8 cellular contexts compared by ENCODE assay signal in genomic region chr5:98905857-98906688, GRCh38. TPM values are rescaled to one million over a fixed set of nuclear protein-coding genes. Genes with fewer than 3 reads are reported as not detected.
DNase-seq lines count a peak whose midpoint lies in the region; ATAC-seq and TF ChIP-seq lines count a peak whose summit lies in the region.

No MANE protein-coding gene starts in this region.

- H3K9me3 ChIP-seq in transverse colon = no peaks in the 10 kb centered on the region

- H3K36me3 Mint-ChIP-seq in Calu3 (ENCODE audit: insufficient read depth, unreplicated experiment) (peaks cover 48% of the 10 kb centered on the region), immature natural killer cell (peaks cover under 1 to 20% (median 8%) of the 10 kb centered on the region in 3 donors)
- H3K36me3 Mint-ChIP-seq in activated T-helper 2 cell treated with anti-CD3 and anti-CD28 coated beads, Interferon-gamma antibody, Interleukin-2, Interleukin-4, amounts not matched to agents 10 μg/mL and 5 μg/mL and 100 μg/mL, durations not matched to agents 14 hours and 24 hours and 36 hours (ENCODE audit: low read depth) = peaks cover 44% of the 10 kb centered on the region
- H3K36me3 Mint-ChIP-seq in activated naive CD4-positive, alpha-beta T cell treated with anti-CD3 and anti-CD28 coated beads, Interleukin-2, amount 10 ng/mL, durations not matched to agents 7 days and 5 days = peaks cover 24% of the 10 kb centered on the region

- ATAC-seq in GM19035 (IDR thresholded peaks at IDR 0.05; ENCODE audit: unreplicated experiment) = peak; percentile 75
- no peak for ATAC-seq in HG03280 (IDR thresholded peaks at IDR 0.05; ENCODE audit: unreplicated experiment)

- no peak for DNase-seq in Calu3
- peak; percentile 50 for DNase-seq in M059J (ENCODE audit: low read depth)
- DNase-seq in activated T-helper 2 cell treated with anti-CD3 and anti-CD28 coated beads, Interferon-gamma antibody, Interleukin-2, Interleukin-4, amounts not matched to agents 10 μg/mL and 5 μg/mL and 100 μg/mL, durations not matched to agents 14 hours and 24 hours and 36 hours (ENCODE audit: low spot score) = no peak
- peak; percentile 46 to 64 (median 54) for DNase-seq in immature natural killer cell
- DNase-seq in transverse colon = no peak
- no peak for DNase-seq in activated naive CD4-positive, alpha-beta T cell treated with anti-CD3 and anti-CD28 coated beads, Interleukin-2, amount 10 ng/mL, durations not matched to agents 7 days and 5 days

- in situ Hi-C loops in transverse colon (cut with MboI; ENCODE audit: low pct_ligation_motif_present in 1 of 4, low pct_unique_long_range_greater_than_20kb in 1 of 4, low sequenced_read_pairs in 3 of 4) = loop anchor here in 3 of 4 donors (5.0 to 10.0 kb wide), 3 partner anchors 126 to 149 kb away; no protein-coding TSS in a partner anchor

- no peak overlapping the region for H3K4me3 ChIP-seq in transverse colon

- H3K4me3 Mint-ChIP-seq in Calu3 (ENCODE audit: low read depth, unreplicated experiment) (peak overlapping the region; percentile 27), immature natural killer cell (no peak overlapping the region)
- H3K4me3 Mint-ChIP-seq in activated T-helper 2 cell treated with anti-CD3 and anti-CD28 coated beads, Interferon-gamma antibody, Interleukin-2, Interleukin-4, amounts not matched to agents 10 μg/mL and 5 μg/mL and 100 μg/mL, durations not matched to agents 14 hours and 24 hours and 36 hours (ENCODE audit: low read depth) = no peak overlapping the region
- no peak overlapping the region for H3K4me3 Mint-ChIP-seq in activated naive CD4-positive, alpha-beta T cell treated with anti-CD3 and anti-CD28 coated beads, Interleukin-2, amount 10 ng/mL, durations not matched to agents 7 days and 5 days

- no TSS peak for BruUV-seq in Calu3 (replicated peaks; lab: Mats Ljungman, UMichigan)

- TF ChIP-seq POLR2A in transverse colon (IDR thresholded peaks at IDR 0.05) = no peak

- TF ChIP-seq EP300 in transverse colon (IDR thresholded peaks at IDR 0.05; ENCODE audit: low read depth) = no peak

- H3K27me3 ChIP-seq in transverse colon = no peaks in the 10 kb centered on the region

- H3K4me1 Mint-ChIP-seq in Calu3 (ENCODE audit: low read depth, unreplicated experiment) = peaks cover 55% of the 10 kb centered on the region
- H3K4me1 Mint-ChIP-seq in activated T-helper 2 cell treated with anti-CD3 and anti-CD28 coated beads, Interferon-gamma antibody, Interleukin-2, Interleukin-4, amounts not matched to agents 10 μg/mL and 5 μg/mL and 100 μg/mL, durations not matched to agents 14 hours and 24 hours and 36 hours (ENCODE audit: low read depth) = peaks cover 43% of the 10 kb centered on the region
- peaks cover 33 to 57% of the 10 kb centered on the region in 2 donors for H3K4me1 Mint-ChIP-seq in immature natural killer cell
- peaks cover 18% of the 10 kb centered on the region for H3K4me1 Mint-ChIP-seq in activated naive CD4-positive, alpha-beta T cell treated with anti-CD3 and anti-CD28 coated beads, Interleukin-2, amount 10 ng/mL, durations not matched to agents 7 days and 5 days

- H3K27ac Mint-ChIP-seq in Calu3 (ENCODE audit: unreplicated experiment) (peak overlapping the region; percentile 76), immature natural killer cell (peak overlapping the region in 5 of 6 donors; percentile 29 to 62 (median 43))
- H3K27ac Mint-ChIP-seq in activated T-helper 2 cell treated with anti-CD3 and anti-CD28 coated beads, Interferon-gamma antibody, Interleukin-2, Interleukin-4, amounts not matched to agents 10 μg/mL and 5 μg/mL and 100 μg/mL, durations not matched to agents 14 hours and 24 hours and 36 hours = peak overlapping the region; percentile 43
- no peak overlapping the region for H3K27ac Mint-ChIP-seq in activated naive CD4-positive, alpha-beta T cell treated with anti-CD3 and anti-CD28 coated beads, Interleukin-2, amount 10 ng/mL, durations not matched to agents 7 days and 5 days

- intact Hi-C loops in Calu3 (cut with micrococcal nuclease; ENCODE audit: unreplicated experiment) (loop anchor here (1.0 to 2.0 kb wide), 4 partner anchors 15 to 154 kb away; no protein-coding TSS in a partner anchor), transverse colon (cut with DNase I; ENCODE audit: low total_unique reads) (loop anchor here (5.0 kb wide), 1 partner anchor 126 kb away; no protein-coding TSS in a partner anchor)
- intact Hi-C loops in activated T-helper 2 cell treated with anti-CD3 and anti-CD28 coated beads, Interferon-gamma antibody, Interleukin-2, Interleukin-4, amounts not matched to agents 10 μg/mL and 5 μg/mL and 100 μg/mL, durations not matched to agents 14 hours and 24 hours and 36 hours (cut with micrococcal nuclease) = loop anchor here (1.0 kb wide), 3 partner anchors 21 to 154 kb away; no protein-coding TSS in a partner anchor

- H3K36me3 ChIP-seq in transverse colon = peaks cover 0 to 28% (median 11%) of the 10 kb centered on the region in 4 donors

- H3K4me1 ChIP-seq in transverse colon = peaks cover 0 to 23% (median 3%) of the 10 kb centered on the region in 4 donors

- 63 to 65% methylated on average over 3 of the region's 3 CpGs for WGBS in transverse colon (ENCODE audit: low coverage in 1 of 2), 2 donors

- H3K27ac ChIP-seq in transverse colon = no peak overlapping the region

- no peaks in the 10 kb centered on the region for H3K9me3 Mint-ChIP-seq in Calu3 (ENCODE audit: low read depth, unreplicated experiment)
- no peaks in the 10 kb centered on the region for H3K9me3 Mint-ChIP-seq in activated T-helper 2 cell treated with anti-CD3 and anti-CD28 coated beads, Interferon-gamma antibody, Interleukin-2, Interleukin-4, amounts not matched to agents 10 μg/mL and 5 μg/mL and 100 μg/mL, durations not matched to agents 14 hours and 24 hours and 36 hours
- no peaks in the 10 kb centered on the region for H3K9me3 Mint-ChIP-seq in immature natural killer cell
- H3K9me3 Mint-ChIP-seq in activated naive CD4-positive, alpha-beta T cell treated with anti-CD3 and anti-CD28 coated beads, Interleukin-2, amount 10 ng/mL, durations not matched to agents 7 days and 5 days = no peaks in the 10 kb centered on the region

- TF ChIP-seq CTCF in Calu3 (IDR thresholded peaks at IDR 0.05; ENCODE audit: unreplicated experiment) (peak; percentile 72), transverse colon (IDR thresholded peaks at IDR 0.05) (peak; percentile 76 to 85 (median 79))

- H3K27me3 Mint-ChIP-seq in Calu3 (ENCODE audit: unreplicated experiment) = no peaks in the 10 kb centered on the region
- H3K27me3 Mint-ChIP-seq in activated T-helper 2 cell treated with anti-CD3 and anti-CD28 coated beads, Interferon-gamma antibody, Interleukin-2, Interleukin-4, amounts not matched to agents 10 μg/mL and 5 μg/mL and 100 μg/mL, durations not matched to agents 14 hours and 24 hours and 36 hours (ENCODE audit: low read depth) = no peaks in the 10 kb centered on the region
- peaks cover 2 to 5% (median 4%) of the 10 kb centered on the region in 3 donors for H3K27me3 Mint-ChIP-seq in immature natural killer cell (ENCODE audit: low read depth in 3 of 3)
- no peaks in the 10 kb centered on the region for H3K27me3 Mint-ChIP-seq in activated naive CD4-positive, alpha-beta T cell treated with anti-CD3 and anti-CD28 coated beads, Interleukin-2, amount 10 ng/mL, durations not matched to agents 7 days and 5 days

- CTCF ChIA-PET in Calu3 (lab: Charles Lee) = interaction anchor here (0.6 to 1.2 kb wide), 2 partner anchors 127 to 1723 kb away, joined by 3 to 5 read pairs; partner anchors contain the start of gene RIOK2
- CTCF ChIA-PET in activated naive CD4-positive, alpha-beta T cell treated with anti-CD3 and anti-CD28 coated beads, Interleukin-2, amount 10 ng/mL, durations not matched to agents 7 days and 5 days (lab: Charles Lee) = interaction anchor here (1.0 to 4.0 kb wide), 7 partner anchors 121 to 164 kb away, joined by 3 to 33 read pairs (median 19); no protein-coding TSS in a partner anchor

RNA-seq across cellular contexts. Expression of gene CHD1, which starts 22.7 kb away (rescaled TPM):
- total RNA-seq in Calu3 (2022) (79.7 and 91.6 TPM in 2 replicates), transverse colon (10 to 100 TPM; 45.6 to 95.7 (median 53.0) TPM)
- total RNA-seq in M059J (2014; rRNA removed; shearing (Covaris generic)) = 16.9 and 27.1 TPM in 2 replicates
- total RNA-seq in activated T-helper 2 cell treated with anti-CD3 and anti-CD28 coated beads, Interferon-gamma antibody, Interleukin-2, Interleukin-4, amounts not matched to agents 10 μg/mL and 5 μg/mL and 100 μg/mL, durations not matched to agents 14 hours and 24 hours and 36 hours = 67.6 and 72.1 TPM in 2 replicates
- 10 to 100 TPM in 1 of 3 donors, 1 to 10 TPM in 2; 5.0 to 10.4 (median 5.5) TPM for polyA plus RNA-seq in immature natural killer cell

Comparison
In these comparisons a context has a peak if more than half of its experiments do, and no peak if none do; other contexts are left out.
1. DNase-seq: peak in M059J (single experiment) and immature natural killer cell (3 of 3); none in Calu3 (single experiment), activated T-helper 2 cell treated with anti-CD3 and anti-CD28 coated beads, Interferon-gamma antibody, Interleukin-2, Interleukin-4, amounts not matched to agents 10 μg/mL and 5 μg/mL and 100 μg/mL, durations not matched to agents 14 hours and 24 hours and 36 hours (single experiment), transverse colon (single experiment) and activated naive CD4-positive, alpha-beta T cell treated with anti-CD3 and anti-CD28 coated beads, Interleukin-2, amount 10 ng/mL, durations not matched to agents 7 days and 5 days (single experiment).